ENCODE assay signal across 10 cellular contexts in genomic region chr20:46031701-46032254, GRCh38. TPM values are rescaled to one million over a fixed set of nuclear protein-coding genes. Genes with fewer than 3 reads are reported as not detected.
DNase-seq lines count a peak whose midpoint lies in the region; ATAC-seq and TF ChIP-seq lines count a peak whose summit lies in the region.
"Had no signal": no experiment of that assay in that cellular context is flagged by ENCODE, and none has a peak within 500 bp of the region (broad histone marks: within the 10 kb centered on the region; RNA-seq: fewer than 3 reads in every experiment).

No MANE protein-coding gene starts in this region.

- peak overlapping the region; percentile 75 for H3K4me3 ChIP-seq in BE2C (ENCODE audit: low read depth, low read length)
- H3K4me3 ChIP-seq in RWPE2 (ENCODE audit: severe bottlenecking), result peak overlapping the region; percentile 9
- peak overlapping the region; percentile 80 for H3K4me3 ChIP-seq in iPS-20b (ENCODE audit: low read length)

- peaks cover 56% of the 10 kb centered on the region for H3K27me3 ChIP-seq in BE2C
- peaks cover 77% of the 10 kb centered on the region for H3K27me3 ChIP-seq in RWPE2 (ENCODE audit: insufficient read depth, poor library complexity, severe bottlenecking)
- peaks cover 100% of the 10 kb centered on the region for H3K27me3 ChIP-seq in iPS-20b (ENCODE audit: insufficient read depth, low read length)

- TF ChIP-seq CTCF in BE2C (IDR thresholded peaks at IDR 0.05; ENCODE audit: low read depth, low read length) (no peak), RWPE2 (IDR thresholded peaks at IDR 0.05; ENCODE audit: poor library complexity, severe bottlenecking) (no peak)

- no peak overlapping the region for H3K27ac Mint-ChIP-seq in stimulated activated memory B cell treated with anti-CD40 and anti-IgM and Interleukin-4, amounts not matched to agents 10 μg/mL and 1 μg/mL and 100 μg/mL, for 72 hours
- no peak overlapping the region for H3K27ac Mint-ChIP-seq in activated CD4-positive, alpha-beta T cell treated with anti-CD3 and anti-CD28 coated beads, Interleukin-2, amount 10 ng/mL, durations not matched to agents 24 days and 14 days

- DNase-seq in BE2C (peak; percentile 86), NCI-H128 (lab: John Stamatoyannopoulos, UW; ENCODE audit: unreplicated experiment) (peak; percentile 37), RWPE2 (ENCODE audit: low spot score) (peak; percentile 79)
- DNase-seq in activated CD8-positive, alpha-beta memory T cell treated with anti-CD3 and anti-CD28 coated beads, Interleukin-2, amount 50 U/mL, for 4 hours, result no peak
- no peak for DNase-seq in activated CD4-positive, alpha-beta T cell treated with anti-CD3 and anti-CD28 coated beads, Interleukin-2, amount 10 ng/mL, durations not matched to agents 24 days and 14 days
- no peak for DNase-seq in activated CD8-positive, alpha-beta memory T cell treated with anti-CD3 and anti-CD28 coated beads, Interleukin-2, amount 50 U/mL, for 48 hours

- ATAC-seq in RWPE2 (ENCODE audit: low read depth), result peak; percentile 49
- no peak for ATAC-seq in stimulated activated memory B cell treated with anti-CD40 and anti-IgM and Interleukin-4, amounts not matched to agents 10 μg/mL and 1 μg/mL and 100 μg/mL, for 72 hours

- no peaks in the 10 kb centered on the region for H3K4me1 Mint-ChIP-seq in stimulated activated memory B cell treated with anti-CD40 and anti-IgM and Interleukin-4, amounts not matched to agents 10 μg/mL and 1 μg/mL and 100 μg/mL, for 72 hours
- no peaks in the 10 kb centered on the region for H3K4me1 Mint-ChIP-seq in activated CD4-positive, alpha-beta T cell treated with anti-CD3 and anti-CD28 coated beads, Interleukin-2, amount 10 ng/mL, durations not matched to agents 24 days and 14 days

- H3K4me3 Mint-ChIP-seq in stimulated activated memory B cell treated with anti-CD40 and anti-IgM and Interleukin-4, amounts not matched to agents 10 μg/mL and 1 μg/mL and 100 μg/mL, for 72 hours, result no peak overlapping the region
- no peak overlapping the region for H3K4me3 Mint-ChIP-seq in activated CD4-positive, alpha-beta T cell treated with anti-CD3 and anti-CD28 coated beads, Interleukin-2, amount 10 ng/mL, durations not matched to agents 24 days and 14 days

- no peaks in the 10 kb centered on the region for H3K36me3 Mint-ChIP-seq in stimulated activated memory B cell treated with anti-CD40 and anti-IgM and Interleukin-4, amounts not matched to agents 10 μg/mL and 1 μg/mL and 100 μg/mL, for 72 hours
- no peaks in the 10 kb centered on the region for H3K36me3 Mint-ChIP-seq in activated CD4-positive, alpha-beta T cell treated with anti-CD3 and anti-CD28 coated beads, Interleukin-2, amount 10 ng/mL, durations not matched to agents 24 days and 14 days (ENCODE audit: low read depth)

- intact Hi-C loops in activated CD4-positive, alpha-beta T cell treated with anti-CD3 and anti-CD28 coated beads, Interleukin-2, amount 10 ng/mL, durations not matched to agents 24 days and 14 days (cut with micrococcal nuclease), result no loop called here

- H3K4me1 ChIP-seq in BE2C (peaks cover 9% of the 10 kb centered on the region), RWPE2 (ENCODE audit: insufficient read depth, poor library complexity, severe bottlenecking) (no peaks in the 10 kb centered on the region), iPS-20b (ENCODE audit: insufficient read depth, low read length) (peaks cover 8% of the 10 kb centered on the region; the same call in 1 of the 2 replicates)
- H3K4me1 ChIP-seq: Caco-2 had no signal

- H3K27me3 Mint-ChIP-seq in stimulated activated memory B cell treated with anti-CD40 and anti-IgM and Interleukin-4, amounts not matched to agents 10 μg/mL and 1 μg/mL and 100 μg/mL, for 72 hours, result peaks cover 73% of the 10 kb centered on the region
- H3K27me3 Mint-ChIP-seq in activated CD4-positive, alpha-beta T cell treated with anti-CD3 and anti-CD28 coated beads, Interleukin-2, amount 10 ng/mL, durations not matched to agents 24 days and 14 days, result peaks cover 60% of the 10 kb centered on the region

- H3K36me3 ChIP-seq in BE2C (no peaks in the 10 kb centered on the region), RWPE2 (ENCODE audit: low read depth) (no peaks in the 10 kb centered on the region), iPS-20b (ENCODE audit: insufficient read depth, low read depth, low read length) (no peaks in the 10 kb centered on the region)

- no peaks in the 10 kb centered on the region for H3K9me3 Mint-ChIP-seq in stimulated activated memory B cell treated with anti-CD40 and anti-IgM and Interleukin-4, amounts not matched to agents 10 μg/mL and 1 μg/mL and 100 μg/mL, for 72 hours
- H3K9me3 Mint-ChIP-seq in activated CD4-positive, alpha-beta T cell treated with anti-CD3 and anti-CD28 coated beads, Interleukin-2, amount 10 ng/mL, durations not matched to agents 24 days and 14 days, result no peaks in the 10 kb centered on the region

- no peak overlapping the region for H3K27ac ChIP-seq in RWPE2 (ENCODE audit: poor library complexity, severe bottlenecking)
- H3K27ac ChIP-seq in iPS-20b (ENCODE audit: low read length), result no peak overlapping the region

- H3K9me3 ChIP-seq in BE2C (no peaks in the 10 kb centered on the region), RWPE2 (ENCODE audit: severe bottlenecking) (no peaks in the 10 kb centered on the region), iPS-20b (ENCODE audit: insufficient read depth, low read depth, low read length) (no peaks in the 10 kb centered on the region)
- H3K9me3 ChIP-seq: Caco-2 had no signal

- H3K9ac ChIP-seq in iPS-20b (ENCODE audit: low read depth, low read length), result no peak overlapping the region

RNA-seq across cellular contexts. Expression of gene SLC12A5, which starts 2.8 kb away (rescaled TPM):
- polyA plus RNA-seq in BE2C (2012; ENCODE audit: insufficient read depth, insufficient read length, low read depth), result 9.0 TPM
- total RNA-seq in activated CD4-positive, alpha-beta T cell treated with anti-CD3 and anti-CD28 coated beads, Interleukin-2, amount 10 ng/mL, durations not matched to agents 24 days and 14 days, result not detected in 2 replicates

RNA-seq across cellular contexts. Expression of gene MMP9, which starts 23.1 kb away (rescaled TPM):
- not detected for polyA plus RNA-seq in BE2C (2012; ENCODE audit: insufficient read depth, insufficient read length, low read depth)
- 0.19 and 0.28 TPM in 2 replicates for total RNA-seq in activated CD4-positive, alpha-beta T cell treated with anti-CD3 and anti-CD28 coated beads, Interleukin-2, amount 10 ng/mL, durations not matched to agents 24 days and 14 days
- total RNA-seq: lung microvascular endothelial cell had no signal

RNA-seq across cellular contexts. Expression of gene NCOA5, which starts 58.0 kb away (rescaled TPM):
- 37.4 TPM for polyA plus RNA-seq in BE2C (2012; ENCODE audit: insufficient read depth, insufficient read length, low read depth)
- 27.6 and 30.3 TPM in 2 replicates for total RNA-seq in activated CD4-positive, alpha-beta T cell treated with anti-CD3 and anti-CD28 coated beads, Interleukin-2, amount 10 ng/mL, durations not matched to agents 24 days and 14 days

RNA-seq across cellular contexts. Expression of gene ZNF335, which starts 59.8 kb away (rescaled TPM):
- polyA plus RNA-seq in BE2C (2012; ENCODE audit: insufficient read depth, insufficient read length, low read depth), result 23.4 TPM
- 37.5 and 39.5 TPM in 2 replicates for total RNA-seq in activated CD4-positive, alpha-beta T cell treated with anti-CD3 and anti-CD28 coated beads, Interleukin-2, amount 10 ng/mL, durations not matched to agents 24 days and 14 days

Comparison
In these comparisons a context has a peak if more than half of its experiments do, and no peak if none do; other contexts are left out.
1. DNase-seq: peak in BE2C (single experiment), NCI-H128 (single experiment) and RWPE2 (single experiment); none in activated CD8-positive, alpha-beta memory T cell treated with anti-CD3 and anti-CD28 coated beads, Interleukin-2, amount 50 U/mL, for 4 hours (single experiment), activated CD4-positive, alpha-beta T cell treated with anti-CD3 and anti-CD28 coated beads, Interleukin-2, amount 10 ng/mL, durations not matched to agents 24 days and 14 days (single experiment) and activated CD8-positive, alpha-beta memory T cell treated with anti-CD3 and anti-CD28 coated beads, Interleukin-2, amount 50 U/mL, for 48 hours (single experiment).
2. H3K4me3 ChIP-seq: peak in every context shown above with its lines; median percentile 80 in iPS-20b; 75 in BE2C; 9 in RWPE2.